Comparison of ENCODE assay signal across 8 cellular contexts in the genomic region with DNA sequence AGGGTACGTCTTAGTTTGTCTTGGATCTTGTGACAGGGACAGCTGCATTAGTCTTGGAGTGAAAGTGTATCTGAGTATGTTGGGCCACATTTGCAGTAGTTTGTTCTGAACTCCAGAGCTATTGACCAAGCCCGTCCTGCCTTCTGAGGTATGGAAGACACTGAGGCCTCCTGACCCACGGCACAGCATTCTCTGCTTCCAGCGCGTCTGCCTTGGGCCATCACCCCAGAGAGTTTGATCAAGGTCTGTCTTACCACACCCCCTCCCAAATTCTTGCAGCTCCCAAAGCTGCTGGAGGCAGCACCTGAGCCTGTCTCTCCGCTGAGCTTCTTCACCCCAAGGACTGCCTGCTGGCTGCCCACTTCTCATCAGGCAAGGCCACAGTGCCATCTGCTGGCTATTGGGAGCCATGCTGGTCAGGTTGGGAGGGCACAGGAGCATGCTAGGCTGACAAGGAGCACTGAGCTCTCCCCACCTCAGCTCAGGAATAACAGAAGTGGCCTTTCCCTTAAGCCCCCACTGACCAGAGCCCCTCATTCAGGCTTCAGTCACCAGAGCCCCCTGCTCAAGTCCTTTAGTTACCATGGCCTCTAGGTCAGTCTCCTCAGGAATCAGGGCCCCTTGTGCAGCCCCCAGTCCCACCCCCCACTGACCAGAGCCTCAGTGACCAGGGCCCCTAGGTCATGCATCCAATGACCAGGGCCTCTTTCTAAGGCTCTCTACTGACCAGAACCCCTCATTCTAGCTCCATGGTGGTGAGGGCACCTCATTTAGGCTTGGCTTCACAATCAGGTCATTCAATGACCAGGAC. TPM values are rescaled to one million over a fixed set of nuclear protein-coding genes. Genes with fewer than 3 reads are reported as not detected.
DNase-seq lines count a peak whose midpoint lies in the region; ATAC-seq and TF ChIP-seq lines count a peak whose summit lies in the region.

No MANE protein-coding gene starts in this region.

- H3K27me3 ChIP-seq in neutrophil = no peaks in the 10 kb centered on the region

- no peaks in the 10 kb centered on the region for H3K4me1 ChIP-seq in neutrophil (ENCODE audit: control insufficient read depth in 1 of 2, insufficient read depth in 1 of 2, low read depth in 1 of 2, low read length in 1 of 2)

- no peaks in the 10 kb centered on the region for H3K9me3 ChIP-seq in neutrophil

- ATAC-seq in activated T-cell treated with anti-CD3 and anti-CD28 coated beads, Interleukin-2, amount 50 U/mL, for 72 hours (replicated peaks in 1 of 2) = peak; percentile 86 to 89

- peak; percentile 94 for TF ChIP-seq CTCF in GM20000 (IDR thresholded peaks at IDR 0.05; ENCODE audit: extremely low read depth, missing control alignments)
- no peak for TF ChIP-seq CTCF in fibroblast of pulmonary artery (IDR thresholded peaks at IDR 0.05; ENCODE audit: low read length, missing control alignments)
- TF ChIP-seq CTCF in neutrophil (IDR thresholded peaks at IDR 0.05) = peak; percentile 39

- no peaks in the 10 kb centered on the region for H3K9me3 Mint-ChIP-seq in activated T-cell treated with anti-CD3 and anti-CD28 coated beads, Interleukin-2, amount 50 U/mL, for 72 hours

- no peak overlapping the region for H3K27ac ChIP-seq in neutrophil

- H3K4me3 Mint-ChIP-seq in activated T-cell treated with anti-CD3 and anti-CD28 coated beads, Interleukin-2, amount 50 U/mL, for 72 hours = no peak overlapping the region

- H3K4me3 ChIP-seq in fibroblast of pulmonary artery (replicated peaks; ENCODE audit: low read depth, low read length) = no peak overlapping the region
- H3K4me3 ChIP-seq in neutrophil (ENCODE audit: low read depth in 1 of 2, low read length in 1 of 2) = no peak overlapping the region

- no peak overlapping the region for H3K27ac Mint-ChIP-seq in activated T-cell treated with anti-CD3 and anti-CD28 coated beads, Interleukin-2, amount 50 U/mL, for 72 hours

- no peaks in the 10 kb centered on the region for H3K36me3 Mint-ChIP-seq in activated T-cell treated with anti-CD3 and anti-CD28 coated beads, Interleukin-2, amount 50 U/mL, for 72 hours (ENCODE audit: insufficient read depth in 2 of 2)

- H3K36me3 ChIP-seq in neutrophil = no peaks in the 10 kb centered on the region

- no peaks in the 10 kb centered on the region for H3K27me3 Mint-ChIP-seq in activated T-cell treated with anti-CD3 and anti-CD28 coated beads, Interleukin-2, amount 50 U/mL, for 72 hours (ENCODE audit: low read depth)

- peak; percentile 83 for DNase-seq in D341Med (ENCODE audit: low spot score)
- DNase-seq in GM20000 (ENCODE audit: low spot score) = peak; percentile 74
- peak; percentile 66 for DNase-seq in HT1080 (ENCODE audit: low read depth)
- peak; percentile 22 for DNase-seq in OCI-M2 (lab: John Stamatoyannopoulos, UW; ENCODE audit: unreplicated experiment)
- DNase-seq in activated T-cell treated with anti-CD3 and anti-CD28 coated beads, Interleukin-2, amount 50 U/mL, for 72 hours = peak; percentile 72 to 73
- DNase-seq in fibroblast of pulmonary artery (ENCODE audit: low read depth) = peak; percentile 88
- peak; percentile 64 for DNase-seq in stromal cell of bone marrow (ENCODE audit: low read depth)

- no peaks in the 10 kb centered on the region for H3K4me1 Mint-ChIP-seq in activated T-cell treated with anti-CD3 and anti-CD28 coated beads, Interleukin-2, amount 50 U/mL, for 72 hours (ENCODE audit: low read depth)

RNA-seq across cellular contexts. Expression of a gene that starts 27.2 kb away (rescaled TPM):
- 30.8 and 32.1 TPM in 2 replicates for total RNA-seq in HT1080 (2014; rRNA removed; shearing (Covaris generic))
- 63.3 and 67.5 TPM in 2 replicates for polyA plus RNA-seq in HT1080 (2015; cell fraction: cytosol; rRNA removed)
- 55.7 and 63.2 TPM in 2 replicates for polyA plus RNA-seq in HT1080 (2015; cell fraction: nucleus; rRNA removed)
- 10 to 100 TPM; 21.7 to 25.9 TPM for total RNA-seq in activated T-cell treated with anti-CD3 and anti-CD28 coated beads, Interleukin-2, amount 50 U/mL, for 72 hours

RNA-seq across cellular contexts. Expression of a gene that starts 42.8 kb away (rescaled TPM):
- not detected in 2 replicates for total RNA-seq in HT1080 (2014; rRNA removed; shearing (Covaris generic))
- polyA plus RNA-seq in HT1080 (2015; cell fraction: cytosol; rRNA removed) = 0.91 TPM in 1 of 2 replicates, not detected in the other
- not detected in 2 replicates for polyA plus RNA-seq in HT1080 (2015; cell fraction: nucleus; rRNA removed)
- total RNA-seq in activated T-cell treated with anti-CD3 and anti-CD28 coated beads, Interleukin-2, amount 50 U/mL, for 72 hours = 10 to 100 TPM; 12.0 to 15.1 TPM

RNA-seq across cellular contexts. Expression of a gene that starts 55.8 kb away (rescaled TPM):
- 13.3 and 15.4 TPM in 2 replicates for total RNA-seq in HT1080 (2014; rRNA removed; shearing (Covaris generic))
- polyA plus RNA-seq in HT1080 (2015; cell fraction: cytosol; rRNA removed) = 19.0 and 22.3 TPM in 2 replicates
- 23.2 and 27.4 TPM in 2 replicates for polyA plus RNA-seq in HT1080 (2015; cell fraction: nucleus; rRNA removed)
- total RNA-seq in activated T-cell treated with anti-CD3 and anti-CD28 coated beads, Interleukin-2, amount 50 U/mL, for 72 hours = 10 to 100 TPM; 42.0 to 63.8 TPM

Comparison
In these comparisons a context has a peak if more than half of its experiments do, and no peak if none do; other contexts are left out.
1. DNase-seq: peak in every context shown above with its lines; median percentile 88 in fibroblast of pulmonary artery; 83 in D341Med; 74 in GM20000; 72 in activated T-cell treated with anti-CD3 and anti-CD28 coated beads, Interleukin-2, amount 50 U/mL, for 72 hours; 66 in HT1080; 64 in stromal cell of bone marrow; 22 in OCI-M2.
2. RNA of a gene that starts 42.8 kb away (total RNA-seq): 12.0 to 15.1 TPM in activated T-cell treated with anti-CD3 and anti-CD28 coated beads, Interleukin-2, amount 50 U/mL, for 72 hours; not detected in HT1080; every median in the first group is over 10 times any median in the second.